In the genomic region with DNA sequence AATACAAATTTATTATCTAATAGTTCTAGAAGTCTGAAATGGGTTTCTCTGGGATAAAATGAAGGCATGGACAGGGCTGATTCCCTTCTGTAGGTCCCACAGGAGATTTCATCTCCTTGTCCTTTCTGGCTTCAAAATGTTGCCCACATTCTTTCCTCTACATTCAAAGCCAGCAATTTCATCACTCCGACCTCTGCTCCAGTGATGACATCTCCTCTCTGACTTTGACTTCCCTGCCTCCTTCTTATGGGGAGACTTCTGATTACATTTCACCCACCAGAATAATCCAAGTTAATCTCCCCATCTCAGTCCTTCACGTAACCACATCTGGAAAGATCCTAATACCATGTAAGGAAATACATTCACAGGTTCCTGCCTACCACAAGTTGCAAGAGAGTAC, we compare ENCODE assay signal across 16 cellular contexts.
A peak's percentile ranks its signal among the peaks of the same experiment; 100 is the strongest.
DNase-seq lines count a peak whose midpoint lies in the region; ATAC-seq and TF ChIP-seq lines count a peak whose summit lies in the region.
"Had no signal": no experiment of that assay in that cellular context is flagged by ENCODE, and none has a peak within 500 bp of the region (broad histone marks: within the 10 kb centered on the region; RNA-seq: fewer than 3 reads in every experiment).

No MANE protein-coding gene starts in this region.

- in situ Hi-C loops in gastrocnemius medialis (cut with MboI; ENCODE audit: low sequenced_read_pairs in 4 of 4) (no loop called here), G401 (cut with HindIII; ENCODE audit: low sequenced_read_pairs) (no loop called here)

- H3K27ac ChIP-seq in gastroesophageal sphincter (no peak overlapping the region), gastrocnemius medialis (no peak overlapping the region), esophagus squamous epithelium (peak overlapping the region in 2 of 4 donors; percentile 25 to 34)
- H3K27ac ChIP-seq: BLaER1 treated with 17β-estradiol and CSF1 and Interleukin-3, amounts not matched to agents 10 nM and 100 nM had no signal

- no peaks in the 10 kb centered on the region for H3K36me3 ChIP-seq in adipocyte (ENCODE audit: control insufficient read depth, insufficient read depth, low read length, severe bottlenecking)
- no peaks in the 10 kb centered on the region for H3K36me3 ChIP-seq in gastroesophageal sphincter
- no peaks in the 10 kb centered on the region for H3K36me3 ChIP-seq in gastrocnemius medialis
- H3K36me3 ChIP-seq in esophagus squamous epithelium = no peaks in the 10 kb centered on the region
- H3K36me3 ChIP-seq: BLaER1 treated with 17β-estradiol and CSF1 and Interleukin-3, amounts not matched to agents 10 nM and 100 nM had no signal

- H3K9me3 ChIP-seq in adipocyte (ENCODE audit: control insufficient read depth, low read length) = peaks cover 9% of the 10 kb centered on the region
- peaks cover 0 to 8% (median 0%) of the 10 kb centered on the region in 3 donors for H3K9me3 ChIP-seq in gastroesophageal sphincter
- no peaks in the 10 kb centered on the region for H3K9me3 ChIP-seq in gastrocnemius medialis
- peaks cover 0 to 9% (median 0%) of the 10 kb centered on the region in 3 donors for H3K9me3 ChIP-seq in esophagus squamous epithelium

- WGBS in gastroesophageal sphincter (ENCODE audit: low coverage in 1 of 2), 2 donors = 55 to 64% methylated on average over 2 of the region's 2 CpGs
- 66 to 68% methylated on average over 2 of the region's 2 CpGs for WGBS in esophagus squamous epithelium, 2 donors

- H3K9ac ChIP-seq in adipocyte (ENCODE audit: low read length) = peak overlapping the region; percentile 52
- H3K9ac ChIP-seq: BLaER1 treated with 17β-estradiol and CSF1 and Interleukin-3, amounts not matched to agents 10 nM and 100 nM had no signal

- TF ChIP-seq POLR2A in gastroesophageal sphincter (IDR thresholded peaks at IDR 0.05) (no peak), gastrocnemius medialis (IDR thresholded peaks at IDR 0.05) (no peak), esophagus squamous epithelium (IDR thresholded peaks at IDR 0.05) (no peak)

- TF ChIP-seq CTCF in gastroesophageal sphincter (IDR thresholded peaks at IDR 0.05) (no peak), gastrocnemius medialis (IDR thresholded peaks at IDR 0.05 in 4 of 5, conservative IDR thresholded peaks at IDR 0.05 in 1 of 5) (no peak), esophagus squamous epithelium (IDR thresholded peaks at IDR 0.05) (no peak)

- DNase-seq in adipocyte (ENCODE audit: low read depth) (peak; percentile 36), fibroblast of gingiva (ENCODE audit: low read depth) (peak; percentile 33), gastrocnemius medialis (peak in 1 of 2 donors; percentile 21), esophagus squamous epithelium (lab: John Stamatoyannopoulos, UW) (no peak), kidney glomerular epithelial cell (lab: John Stamatoyannopoulos, UW) (no peak), G401 (ENCODE audit: low spot score) (no peak)
- DNase-seq in activated CD4-positive, alpha-beta T cell treated with anti-CD3 and anti-CD28 coated beads for 48 hours = no peak
- DNase-seq: ACHN; CD4-positive, alpha-beta T cell; DMS79 treated with DMSO at 0.1 percent for 48 hours; EL; GDM1; GOT3; H9 had no signal

- H3K27me3 ChIP-seq in adipocyte (replicated peaks; ENCODE audit: control insufficient read depth, insufficient read depth, low read length) (no peaks in the 10 kb centered on the region), gastroesophageal sphincter (no peaks in the 10 kb centered on the region), gastrocnemius medialis (no peaks in the 10 kb centered on the region), esophagus squamous epithelium (no peaks in the 10 kb centered on the region)
- H3K27me3 ChIP-seq: BLaER1 treated with 17β-estradiol and CSF1 and Interleukin-3, amounts not matched to agents 10 nM and 100 nM had no signal

- intact Hi-C loops in gastrocnemius medialis (cut with DNase I; ENCODE audit: low total_unique reads) = no loop called here
- intact Hi-C loops in esophagus squamous epithelium (cut with DNase I) = no loop called here

- peak; percentile 16 for ATAC-seq in gastroesophageal sphincter
- peak; percentile 30 to 57 for ATAC-seq in gastrocnemius medialis

- H3K4me1 ChIP-seq in adipocyte (ENCODE audit: control insufficient read depth, insufficient read depth, low read length) (peaks cover 40% of the 10 kb centered on the region), gastroesophageal sphincter (peaks cover 0 to 9% (median 0%) of the 10 kb centered on the region in 3 donors), gastrocnemius medialis (peaks cover 0 to 4% of the 10 kb centered on the region in 2 donors), esophagus squamous epithelium (peaks cover 0 to 7% (median 0%) of the 10 kb centered on the region in 3 donors)
- H3K4me1 ChIP-seq: BLaER1 treated with 17β-estradiol and CSF1 and Interleukin-3, amounts not matched to agents 10 nM and 100 nM had no signal

- H3K4me3 ChIP-seq in adipocyte (ENCODE audit: low read length) (peak overlapping the region; percentile 4), gastroesophageal sphincter (no peak overlapping the region), gastrocnemius medialis (no peak overlapping the region), esophagus squamous epithelium (no peak overlapping the region)
- H3K4me3 ChIP-seq: BLaER1 treated with 17β-estradiol and CSF1 and Interleukin-3, amounts not matched to agents 10 nM and 100 nM had no signal

- TF ChIP-seq EP300 in gastroesophageal sphincter (IDR thresholded peaks at IDR 0.05) = no peak

Comparison
In these comparisons a context has a peak if more than half of its experiments do, and no peak if none do; other contexts are left out.
1. DNase-seq: peak in adipocyte (single experiment) and fibroblast of gingiva (single experiment); none in esophagus squamous epithelium (single experiment), kidney glomerular epithelial cell (single experiment), activated CD4-positive, alpha-beta T cell treated with anti-CD3 and anti-CD28 coated beads for 48 hours (single experiment) and G401 (single experiment).